In the genomic region with DNA sequence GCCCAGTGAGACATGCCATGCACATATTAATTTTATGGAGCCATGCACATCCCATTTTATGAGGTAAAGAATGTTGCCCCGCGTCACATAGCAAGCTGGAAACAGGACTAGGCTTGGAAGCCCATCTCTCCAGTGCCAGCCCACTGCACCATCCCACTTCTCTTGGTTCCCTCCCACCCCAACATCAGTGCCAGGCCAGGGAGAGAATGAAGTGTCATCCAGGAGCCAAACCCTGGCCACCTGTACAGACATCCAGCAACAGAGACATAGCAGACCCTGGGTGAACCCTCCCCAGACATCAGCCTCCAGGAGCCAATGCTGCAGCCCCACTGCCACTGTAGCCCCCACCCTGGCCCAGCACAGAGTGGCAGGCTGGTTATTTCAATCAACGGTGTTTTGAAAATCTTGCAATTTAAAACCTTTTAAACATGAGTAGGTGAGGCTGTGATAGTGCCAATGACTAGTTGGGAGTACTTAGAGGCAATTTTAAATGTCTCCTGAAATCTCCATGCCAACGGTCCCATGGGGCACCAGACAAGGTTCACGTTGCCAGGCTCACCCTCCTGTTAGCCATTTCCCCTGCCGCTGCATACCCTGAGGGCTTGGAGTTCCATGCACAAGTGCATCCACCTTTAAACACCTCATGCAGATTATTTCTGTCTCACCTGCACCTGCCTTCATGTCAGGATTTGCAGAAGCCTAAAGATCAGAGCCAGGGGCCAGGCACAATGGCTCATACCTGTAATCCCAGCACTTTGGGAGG, we compare ENCODE assay signal across 23 cellular contexts. TPM values are rescaled to one million over a fixed set of nuclear protein-coding genes. Genes with fewer than 3 reads are reported as not detected.
DNase-seq lines count a peak whose midpoint lies in the region; ATAC-seq lines count a peak whose summit lies in the region.
"Had no signal": no experiment of that assay in that cellular context is flagged by ENCODE, and none has a peak within 500 bp of the region (broad histone marks: within the 10 kb centered on the region; RNA-seq: fewer than 3 reads in every experiment).

No MANE protein-coding gene starts in this region.

- H3K4me3 Mint-ChIP-seq in activated T-helper 17 cell treated with anti-CD3 and anti-CD28 coated beads, Interleukin-2, amount 50 U/mL, for 72 hours = no peak overlapping the region
- H3K4me3 Mint-ChIP-seq: CD4-positive, CD25-positive, alpha-beta regulatory T cell; H9; IgD-negative memory B cell had no signal

- H3K27me3 Mint-ChIP-seq in activated T-helper 17 cell treated with anti-CD3 and anti-CD28 coated beads, Interleukin-2, amount 50 U/mL, for 72 hours = peaks cover 36% of the 10 kb centered on the region

- no peaks in the 10 kb centered on the region for H3K36me3 Mint-ChIP-seq in activated T-helper 17 cell treated with anti-CD3 and anti-CD28 coated beads, Interleukin-2, amount 50 U/mL, for 72 hours (ENCODE audit: low read depth)
- H3K36me3 Mint-ChIP-seq: CD4-positive, CD25-positive, alpha-beta regulatory T cell had no signal

- H3K4me1 Mint-ChIP-seq in activated T-helper 17 cell treated with anti-CD3 and anti-CD28 coated beads, Interleukin-2, amount 50 U/mL, for 72 hours = peaks cover 7% of the 10 kb centered on the region
- H3K4me1 Mint-ChIP-seq: CD4-positive, CD25-positive, alpha-beta regulatory T cell; IgD-negative memory B cell had no signal

- DNase-seq in DMS79 treated with DMSO at 0.1 percent for 48 hours (lab: John Stamatoyannopoulos, UW) = peak; percentile 90
- peak; percentile 93 for DNase-seq in NCI-H1436 (lab: John Stamatoyannopoulos, UW)
- DNase-seq in NCI-H2171 (lab: John Stamatoyannopoulos, UW) = peak; percentile 42
- DNase-seq in left lobe of liver (ENCODE audit: low spot score) = peak; percentile 21
- DNase-seq in germinal center (ENCODE audit: low spot score) = no peak
- DNase-seq in SHP77 treated with DMSO at 0.1 percent for 48 hours (lab: John Stamatoyannopoulos, UW) = no peak
- DNase-seq: Caco-2; CD4-positive, CD25-positive, alpha-beta regulatory T cell; DMS153; Kasumi-1; MM.1S; NCI-H1092 treated with DMSO at 0.1 percent for 48 hours; NCI-H2081 treated with DMSO at 0.1 percent for 48 hours; NCI-H510A; SHP77; T-helper 1 cell had no signal

- ATAC-seq in left lobe of liver = no peak
- ATAC-seq in activated T-helper 17 cell treated with anti-CD3 and anti-CD28 coated beads, Interleukin-2, amount 50 U/mL, for 72 hours (replicated peaks) = no peak
- ATAC-seq in GM21526 (IDR thresholded peaks at IDR 0.05; ENCODE audit: low FRiP score, unreplicated experiment) = no peak
- ATAC-seq: SK-N-SH treated with all-trans-retinoic acid at 6 μM for 48 hours had no signal

- no peak overlapping the region for H3K27ac Mint-ChIP-seq in activated T-helper 17 cell treated with anti-CD3 and anti-CD28 coated beads, Interleukin-2, amount 50 U/mL, for 72 hours
- H3K27ac Mint-ChIP-seq: CD4-positive, CD25-positive, alpha-beta regulatory T cell; H9; IgD-negative memory B cell had no signal

- H3K9me3 Mint-ChIP-seq in activated T-helper 17 cell treated with anti-CD3 and anti-CD28 coated beads, Interleukin-2, amount 50 U/mL, for 72 hours = peaks cover 13% of the 10 kb centered on the region

RNA-seq across cellular contexts. Expression of a gene that starts 34.7 kb away (rescaled TPM):
- total RNA-seq in left lobe of liver = not detected
- total RNA-seq in activated T-helper 17 cell treated with anti-CD3 and anti-CD28 coated beads, Interleukin-2, amount 50 U/mL, for 72 hours = not detected
- total RNA-seq: Caco-2; CD4-positive, CD25-positive, alpha-beta regulatory T cell; HT1080; OCI-LY7 had no signal

RNA-seq across cellular contexts. Expression of a gene that starts 45.6 kb away (rescaled TPM):
- total RNA-seq in left lobe of liver = 35.2 TPM
- total RNA-seq in activated T-helper 17 cell treated with anti-CD3 and anti-CD28 coated beads, Interleukin-2, amount 50 U/mL, for 72 hours = 100 to 1,000 TPM in 1 of 2 donors, 10 to 100 TPM in 1; 59.4 to 102 TPM

Comparison
In these comparisons a context has a peak if more than half of its experiments do, and no peak if none do; other contexts are left out.
1. DNase-seq: peak in DMS79 treated with DMSO at 0.1 percent for 48 hours (single experiment), NCI-H1436 (single experiment), NCI-H2171 (single experiment) and left lobe of liver (single experiment); none in germinal center (single experiment) and SHP77 treated with DMSO at 0.1 percent for 48 hours (single experiment).